22 cellular contexts compared by ENCODE assay signal in the genomic region with DNA sequence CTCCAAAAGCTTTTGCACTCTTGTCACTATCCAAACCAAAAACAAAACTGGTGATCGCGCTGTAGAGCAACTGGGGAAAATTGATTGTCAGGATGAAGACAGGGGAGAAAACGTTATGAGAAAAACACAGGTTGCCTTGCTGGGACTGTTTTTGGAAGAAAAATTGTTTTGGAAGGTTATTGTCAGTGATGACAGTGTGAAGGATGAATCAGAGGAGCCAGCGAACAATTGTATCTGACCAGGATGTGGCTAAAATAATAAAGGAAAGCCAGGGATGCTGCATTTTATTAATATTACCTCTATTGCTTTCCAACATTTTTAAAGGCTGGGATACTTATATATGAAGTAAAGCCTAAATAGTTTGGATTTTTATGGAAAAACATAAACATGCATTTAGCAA.
"Had no signal": no experiment of that assay in that cellular context is flagged by ENCODE, and none has a peak within 500 bp of the region (broad histone marks: within the 10 kb centered on the region; RNA-seq: fewer than 3 reads in every experiment).

No MANE protein-coding gene starts in this region.

- H3K4me2 ChIP-seq: KMS-11, PC-9 had no signal

- H3K36me3 ChIP-seq: SJCRH30 had no signal

- ATAC-seq: Panc1, Right ventricle myocardium inferior had no signal

- H3K4me3 ChIP-seq: PC-9, SJCRH30, SK-N-MC had no signal

- H2AFZ ChIP-seq: PC-9 had no signal

- H3K9ac ChIP-seq: KMS-11 had no signal

- H3K27me3 ChIP-seq: SJCRH30 had no signal

- DNase-seq: Karpas-422, MM.1S, MV-4-11, NCI-H1417 treated with DMSO at 0.1 percent for 48 hours, NCI-H1436 treated with DMSO at 0.1 percent for 48 hours, NCI-H1694 treated with DMSO at 0.1 percent for 48 hours, NCI-H187 treated with DMSO at 0.1 percent for 48 hours, NCI-H2081, NCI-H2227 treated with DMSO at 0.1 percent for 48 hours, NCI-H345, NCI-H446, NCI-H526 treated with DMSO at 0.1 percent for 48 hours, NCI-H774, PC-9, SHP77, SIG-M5 had no signal

- H3K9me3 ChIP-seq: SJCRH30 had no signal

- H3K27ac ChIP-seq: KMS-11, PC-9, RWPE1, SJCRH30, SK-N-MC had no signal
